ENCODE assay signal across 23 cellular contexts in the genomic region with DNA sequence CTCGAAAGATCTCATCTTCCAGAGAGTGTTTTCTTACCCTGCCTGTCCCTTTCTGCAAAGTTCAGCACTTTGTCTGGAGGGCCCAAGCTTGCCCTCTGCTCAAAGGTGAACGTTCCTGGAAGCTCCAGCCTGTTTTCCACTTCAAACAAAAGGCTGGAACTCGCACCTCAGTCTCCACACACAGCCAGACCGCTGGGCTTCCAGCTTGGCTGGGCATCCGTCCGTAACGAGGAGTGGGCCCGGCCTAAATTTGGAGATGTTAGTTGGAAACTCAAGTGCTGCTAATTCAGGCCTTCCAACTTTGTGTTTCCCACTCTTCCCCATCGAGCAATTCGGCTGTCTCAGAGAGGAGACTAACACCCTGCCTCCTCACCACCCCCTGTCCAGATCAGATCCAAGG. TPM values are rescaled to one million over a fixed set of nuclear protein-coding genes. Genes with fewer than 3 reads are reported as not detected.
A peak's percentile ranks its signal among the peaks of the same experiment; 100 is the strongest.
DNase-seq lines count a peak whose midpoint lies in the region; ATAC-seq, FAIRE-seq and TF ChIP-seq lines count a peak whose summit lies in the region.
"Had no signal": no experiment of that assay in that cellular context is flagged by ENCODE, and none has a peak within 500 bp of the region (broad histone marks: within the 10 kb centered on the region; RNA-seq: fewer than 3 reads in every experiment).

No MANE protein-coding gene starts in this region.

- H4K8ac ChIP-seq in H1 (ENCODE audit: extremely low read depth, insufficient read depth, low read length), result no peak overlapping the region

- POLR2A ChIA-PET in H1 (lab: Charles Lee; ENCODE audit: partially characterized antibody), result no interaction called here

- H3K9ac ChIP-seq in H1 (replicated peaks in 1 of 4; ENCODE audit: extremely low read depth in 1 of 4, low read depth in 3 of 4, low read length in 3 of 4), result no peak overlapping the region

- no peak overlapping the region for H2BK12ac ChIP-seq in H1 (ENCODE audit: low read depth, low read length)

- no peak overlapping the region for H2BK20ac ChIP-seq in H1 (ENCODE audit: low read length)

- no peak overlapping the region for H2BK5ac ChIP-seq in H1 (ENCODE audit: low read depth, low read length)

- 86% methylated on average over 10 of the region's 10 CpGs; no CpG with 5 or more reads in 1 of the 2 experiments for WGBS in H1 (ENCODE audit: extremely low coverage in 1 of 2, insufficient coverage in 1 of 2, insufficient read length in 1 of 2, insufficient replicate concordance in 2 of 2, low coverage in 1 of 2, low lambda C conversion rate in 2 of 2, missing lambda C conversion rate in 1 of 2), 2 experiments

- no peak overlapping the region for H3K14ac ChIP-seq in H1 (ENCODE audit: insufficient read length)

- H3K4me2 ChIP-seq in H1 (ENCODE audit: insufficient read depth in 1 of 2, low read depth in 2 of 2, low read length in 2 of 2) (no peak overlapping the region), osteoblast (ENCODE audit: insufficient read depth, low read length) (no peak overlapping the region)

- H3K27ac ChIP-seq in H1 (ENCODE audit: low read depth, low read length) (no peak overlapping the region), osteoblast (ENCODE audit: low read depth, low read length) (no peak overlapping the region)
- H3K27ac ChIP-seq: HL-60 had no signal

- H3K79me1 ChIP-seq in H1 (ENCODE audit: low read depth, low read length), result no peaks in the 10 kb centered on the region

- H4K91ac ChIP-seq in H1 (replicated peaks; ENCODE audit: insufficient read length, low read length), result peak overlapping the region; percentile 45

- H2AFZ ChIP-seq in H1 (ENCODE audit: low read length) (no peak overlapping the region), osteoblast (ENCODE audit: low read length) (no peak overlapping the region)

- H2AK5ac ChIP-seq in H1 (ENCODE audit: low read depth, low read length), result no peak overlapping the region

- TF ChIP-seq POLR2A in H1 (IDR thresholded peaks at IDR 0.05; ENCODE audit: control extremely low read depth in 1 of 2, low read depth in 2 of 2, low read length in 2 of 2), result no peak

- H3K4me1 ChIP-seq in H1 (replicated peaks in 1 of 4; ENCODE audit: control insufficient read depth in 3 of 4, insufficient read depth in 4 of 4, low read length in 3 of 4) (peaks cover 5 to 12% (median 8%) of the 10 kb centered on the region in 4 experiments; a peak in 6 of 7 replicates), osteoblast (ENCODE audit: insufficient read depth, low read length) (peaks cover 6% of the 10 kb centered on the region)
- H3K4me1 ChIP-seq: BE2C, HAP-1 had no signal

- no peak overlapping the region for H2BK120ac ChIP-seq in H1 (replicated peaks; ENCODE audit: low read depth, low read length)

- no peak for DNase-seq in left ventricle myocardium superior
- DNase-seq in Right ventricle myocardium superior, result no peak
- no peak for DNase-seq in H1 (ENCODE audit: low read depth in 1 of 2, low spot score in 2 of 2)
- peak; percentile 49 for DNase-seq in osteoblast (ENCODE audit: insufficient read length, low spot score, missing footprints)
- no peak for DNase-seq in NCI-H526 treated with DMSO at 0.1 percent for 48 hours (lab: John Stamatoyannopoulos, UW)
- DNase-seq: ACHN; BE2C; C1 segment of cervical spinal cord; CD4-positive, CD25-positive, alpha-beta regulatory T cell; COR-L47; DMS 273 treated with DMSO at 0.1 percent for 48 hours; DMS53; DND-41; EL had no signal

- no peak overlapping the region for H3K56ac ChIP-seq in H1 (replicated peaks; ENCODE audit: insufficient read length, low read depth, low read length)

- H3K4me3 ChIP-seq in H1 (ENCODE audit: extremely low read depth in 1 of 4, insufficient read depth in 2 of 4, low read depth in 3 of 4, low read length in 4 of 4) (no peak overlapping the region), osteoblast (ENCODE audit: insufficient read depth, low read length) (no peak overlapping the region)
- H3K4me3 ChIP-seq: HAP-1 had no signal

- no peaks in the 10 kb centered on the region for H3K36me3 ChIP-seq in H1 (ENCODE audit: control insufficient read depth in 2 of 4, insufficient read depth in 4 of 4, low read length in 3 of 4)
- no peaks in the 10 kb centered on the region for H3K36me3 ChIP-seq in osteoblast (ENCODE audit: insufficient read depth, low read length)
- H3K36me3 ChIP-seq: BE2C, HAP-1 had no signal

- CTCF ChIA-PET in H1 (lab: Charles Lee; ENCODE audit: partially characterized antibody), result interaction anchor here (1.0 to 2.9 kb wide), 8 partner anchors 9 to 392 kb away, joined by 3 to 17 read pairs (median 4); a partner anchor contains a TSS

- TF ChIP-seq CTCF in H1 (IDR thresholded peaks at IDR 0.05; ENCODE audit: control extremely low read depth in 1 of 3, insufficient read depth in 1 of 3, low read depth in 1 of 3, low read length in 3 of 3) (no peak), osteoblast (IDR thresholded peaks at IDR 0.05; ENCODE audit: extremely low read depth, low read depth, low read length) (no peak)

- no peaks in the 10 kb centered on the region; a peak in 1 of 4 replicates for H3K9me3 ChIP-seq in H1 (ENCODE audit: insufficient read depth in 2 of 2, low read depth in 1 of 2, low read length in 1 of 2)
- H3K9me3 ChIP-seq in osteoblast (ENCODE audit: low read depth, low read length), result no peaks in the 10 kb centered on the region
- H3K9me3 ChIP-seq: BE2C, HAP-1 had no signal

- H4K5ac ChIP-seq in H1 (ENCODE audit: insufficient read length, low read depth, low read length), result no peak overlapping the region

- H4K20me1 ChIP-seq in H1 (replicated peaks in 1 of 2; ENCODE audit: control insufficient read depth in 1 of 2, insufficient read depth in 2 of 2, low read length in 2 of 2) (no peaks in the 10 kb centered on the region), osteoblast (ENCODE audit: insufficient read depth, low read length) (no peaks in the 10 kb centered on the region)

- H3K79me2 ChIP-seq in H1 (ENCODE audit: control insufficient read depth in 1 of 2, insufficient read depth in 2 of 2, low read length in 2 of 2), result no peaks in the 10 kb centered on the region
- H3K79me2 ChIP-seq in osteoblast (ENCODE audit: insufficient read depth, low read length), result no peaks in the 10 kb centered on the region

- H3K23ac ChIP-seq in H1 (ENCODE audit: insufficient read length), result no peak overlapping the region

- H3K18ac ChIP-seq in H1 (ENCODE audit: extremely low read depth, low read length), result no peak overlapping the region

- intact Hi-C loops in left ventricle myocardium superior (cut with micrococcal nuclease), result no loop called here
- intact Hi-C loops in Right ventricle myocardium superior (cut with DNase I), result no loop called here

- FAIRE-seq in H1 (lab: Jason Lieb, UNC), result no peak
- FAIRE-seq: A204.1, G401.6, GM12891, GM19239 had no signal

- H3K27me3 ChIP-seq in H1 (replicated peaks in 1 of 4; ENCODE audit: control insufficient read depth in 3 of 4, extremely low read depth in 1 of 4, insufficient read depth in 3 of 4, low read length in 3 of 4) (peaks cover 0 to 4% (median 3%) of the 10 kb centered on the region in 4 experiments; a peak in 4 of 7 replicates), osteoblast (ENCODE audit: insufficient read depth, low read length) (no peaks in the 10 kb centered on the region)
- H3K27me3 ChIP-seq: BE2C had no signal

- TF ChIP-seq EP300 in H1 (IDR thresholded peaks at IDR 0.05; ENCODE audit: borderline replicate concordance in 1 of 2, low read depth in 2 of 2, low read length in 2 of 2), result no peak

- ATAC-seq in left ventricle myocardium superior (peak; percentile 70), Right ventricle myocardium superior (ENCODE audit: poor library complexity) (no peak), HG03039 (IDR thresholded peaks at IDR 0.05; ENCODE audit: unreplicated experiment) (no peak)

- H2BK15ac ChIP-seq in H1 (ENCODE audit: low read length), result no peak overlapping the region

- no peak for TF ChIP-seq RAD21 in H1 (IDR thresholded peaks at IDR 0.05 in 1 of 2, conservative IDR thresholded peaks at IDR 0.05 in 1 of 2; ENCODE audit: low read depth in 2 of 2, low read length in 2 of 2)

- H3K23me2 ChIP-seq in H1 (ENCODE audit: low read depth, low read length), result no peaks in the 10 kb centered on the region

- H3K4ac ChIP-seq in H1 (replicated peaks; ENCODE audit: insufficient read length, low read depth, low read length), result no peak overlapping the region

TF ChIP-seq in H1, 55 proteins besides CTCF, POLR2A, EP300 and RAD21 (continues in another document):
- TF ChIP-seq BACH1 (IDR thresholded peaks at IDR 0.05; ENCODE audit: low read length) (no peak), GTF2F1 (IDR thresholded peaks at IDR 0.05; ENCODE audit: borderline replicate concordance, low read depth, low read length) (no peak), GABPA (IDR thresholded peaks at IDR 0.05; ENCODE audit: borderline replicate concordance, insufficient read depth, low read length) (no peak), SP4 (IDR thresholded peaks at IDR 0.05; ENCODE audit: low read length) (no peak), JUN (IDR thresholded peaks at IDR 0.05; ENCODE audit: low read depth, low read length) (no peak), RFX5 (IDR thresholded peaks at IDR 0.05; ENCODE audit: borderline replicate concordance, low read depth, low read length) (no peak), PHF8 (conservative IDR thresholded peaks at IDR 0.05; ENCODE audit: low read depth, low read length) (no peak), NRF1 (IDR thresholded peaks at IDR 0.05; ENCODE audit: low read depth, low read length) (no peak), CHD1 (IDR thresholded peaks at IDR 0.05; ENCODE audit: low read depth, low read length) (no peak), ASH2L (IDR thresholded peaks at IDR 0.05; ENCODE audit: low read length) (no peak), RNF2 (IDR thresholded peaks at IDR 0.05; ENCODE audit: borderline replicate concordance, low read depth, low read length, missing control alignments, poor library complexity, severe bottlenecking) (no peak), SP2 (IDR thresholded peaks at IDR 0.05; ENCODE audit: low read length) (no peak), KDM4A (IDR thresholded peaks at IDR 0.05; ENCODE audit: low read depth, low read length, severe bottlenecking) (no peak), TAF7 (optimal IDR thresholded peaks at IDR 0.05; ENCODE audit: borderline replicate concordance, low read depth, low read length) (no peak), POLR2AphosphoS5 (IDR thresholded peaks at IDR 0.05; ENCODE audit: low read depth, low read length) (no peak)

RNA-seq across cellular contexts. Expression of a gene that starts 35.1 kb away (rescaled TPM):
- 18.5 TPM for total RNA-seq in left ventricle myocardium superior
- total RNA-seq in Right ventricle myocardium superior, result 5.8 TPM
- total RNA-seq in H1 (2021; fragmentation: NEBNext Ultra II Directional; extraction: Animal tissue kit (Norgen Biotek cat#: 25700)), result 0.63 and 1.3 TPM in 2 replicates
- 0.54 and 0.64 TPM in 2 replicates for polyA plus RNA-seq in H1 (2011; rRNA removed)
- polyA plus RNA-seq in H1 (2011; cell fraction: cytosol; rRNA removed), result 0.49 TPM
- polyA plus RNA-seq in H1 (2011; cell fraction: nucleus; rRNA removed), result 0.76 TPM
- 0.32 to 0.57 TPM (median 0.39 TPM) in 4 replicates for polyA plus RNA-seq in H1 (2012, experiment 1 of 2)
- polyA plus RNA-seq in H1 (2012, experiment 2 of 2), result 0.49 TPM
- 1.4 TPM for polyA plus RNA-seq in H1 (2013, experiment 1 of 2)
- polyA plus RNA-seq in H1 (2013, experiment 2 of 2), result 1.3 TPM
- polyA minus RNA-seq in H1 (2011; rRNA and poly(A)+ RNA removed), result 0.22 TPM in 1 of 2 replicates, not detected in the other
- polyA minus RNA-seq in H1 (2011; cell fraction: cytosol; rRNA and poly(A)+ RNA removed), result 0.73 TPM
- polyA minus RNA-seq in H1 (2011; cell fraction: nucleus; rRNA and poly(A)+ RNA removed), result not detected
- under 0.01 and 0.29 TPM in 2 replicates for total RNA-seq in osteoblast
- total RNA-seq: H4 had no signal
- polyA plus RNA-seq: CD8-positive, alpha-beta memory T cell had no signal
